In genomic region chr1:218401896-218402770, GRCh38 we compare ENCODE assay signal across 1 cellular context.
TF ChIP-seq lines count a peak whose summit lies in the region.

No MANE protein-coding gene starts in this region.

TF ChIP-seq in HepG2, 621 proteins besides CTCF, POLR2A, EP300 and RAD21 (continued from another document):
- TF ChIP-seq ELK4 (CRISPR knock-in tag; IDR thresholded peaks at IDR 0.05; ENCODE audit: borderline replicate concordance) = no peak
- TF ChIP-seq KLF11 (CRISPR knock-in tag; IDR thresholded peaks at IDR 0.05) = no peak
- TF ChIP-seq ZNF780A (CRISPR knock-in tag; IDR thresholded peaks at IDR 0.05) = no peak
- no peak for TF ChIP-seq MAFG (CRISPR knock-in tag; IDR thresholded peaks at IDR 0.05)
- no peak for TF ChIP-seq ZNF180 (CRISPR knock-in tag; IDR thresholded peaks at IDR 0.05; ENCODE audit: borderline replicate concordance, low read depth)
- TF ChIP-seq FOXA3 (CRISPR knock-in tag; IDR thresholded peaks at IDR 0.05) = peak; percentile 61
- no peak for TF ChIP-seq ZNF567 (CRISPR knock-in tag; IDR thresholded peaks at IDR 0.05; ENCODE audit: borderline replicate concordance)
- no peak for TF ChIP-seq ZNF235 (CRISPR knock-in tag; IDR thresholded peaks at IDR 0.05; ENCODE audit: borderline replicate concordance)
- TF ChIP-seq ZNF205 (CRISPR knock-in tag; IDR thresholded peaks at IDR 0.05) = no peak
- no peak for TF ChIP-seq HNRNPUL1 (IDR thresholded peaks at IDR 0.05; ENCODE audit: low read depth, low read length)
- TF ChIP-seq ZNF724P (CRISPR knock-in tag; IDR thresholded peaks at IDR 0.05; ENCODE audit: borderline replicate concordance) = no peak
- no peak for TF ChIP-seq HMGA1 (CRISPR knock-in tag; conservative IDR thresholded peaks at IDR 0.05)
- TF ChIP-seq, protein P1, sequence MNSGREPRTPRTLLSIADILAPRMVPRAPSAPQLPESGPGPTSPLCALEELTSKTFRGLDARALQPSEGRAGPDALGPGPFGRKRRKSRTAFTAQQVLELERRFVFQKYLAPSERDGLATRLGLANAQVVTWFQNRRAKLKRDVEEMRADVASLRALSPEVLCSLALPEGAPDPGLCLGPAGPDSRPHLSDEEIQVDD (CRISPR knock-in tag; IDR thresholded peaks at IDR 0.05; ENCODE audit: borderline replicate concordance) = no peak
- no peak for TF ChIP-seq KDM1A (CRISPR knock-in tag; IDR thresholded peaks at IDR 0.05)
- no peak for TF ChIP-seq SIN3A (IDR thresholded peaks at IDR 0.05; ENCODE audit: borderline replicate concordance, low read depth, low read length)
- no peak for TF ChIP-seq KLF16 (CRISPR knock-in tag; IDR thresholded peaks at IDR 0.05)
- TF ChIP-seq, protein P2, sequence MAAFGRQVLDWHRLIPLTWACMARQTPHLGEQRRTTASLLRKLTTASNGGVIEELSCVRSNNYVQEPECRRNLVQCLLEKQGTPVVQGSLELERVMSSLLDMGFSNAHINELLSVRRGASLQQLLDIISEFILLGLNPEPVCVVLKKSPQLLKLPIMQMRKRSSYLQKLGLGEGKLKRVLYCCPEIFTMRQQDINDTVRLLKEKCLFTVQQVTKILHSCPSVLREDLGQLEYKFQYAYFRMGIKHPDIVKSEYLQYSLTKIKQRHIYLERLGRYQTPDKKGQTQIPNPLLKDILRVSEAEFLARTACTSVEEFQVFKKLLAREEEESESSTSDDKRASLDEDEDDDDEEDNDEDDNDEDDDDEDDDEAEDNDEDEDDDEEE (CRISPR knock-in tag; IDR thresholded peaks at IDR 0.05) = no peak
- TF ChIP-seq ZGPAT (CRISPR knock-in tag; IDR thresholded peaks at IDR 0.05) = no peak
- TF ChIP-seq NFKBIZ (CRISPR knock-in tag; IDR thresholded peaks at IDR 0.05) = no peak
- no peak for TF ChIP-seq ZNF160 (CRISPR knock-in tag; IDR thresholded peaks at IDR 0.05)
- no peak for TF ChIP-seq ZNF557 (CRISPR knock-in tag; IDR thresholded peaks at IDR 0.05)
- TF ChIP-seq KLF12 (CRISPR knock-in tag; IDR thresholded peaks at IDR 0.05; ENCODE audit: borderline replicate concordance) = no peak
- no peak for TF ChIP-seq BRD4 (CRISPR knock-in tag; IDR thresholded peaks at IDR 0.05)
- no peak for TF ChIP-seq KLF6 (CRISPR knock-in tag; IDR thresholded peaks at IDR 0.05)
- TF ChIP-seq, protein P3, sequence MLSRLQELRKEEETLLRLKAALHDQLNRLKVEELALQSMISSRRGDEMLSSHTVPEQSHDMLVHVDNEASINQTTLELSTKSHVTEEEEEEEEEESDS (CRISPR knock-in tag; IDR thresholded peaks at IDR 0.05; ENCODE audit: borderline replicate concordance) = no peak
- TF ChIP-seq PLRG1 (conservative IDR thresholded peaks at IDR 0.05) = no peak
- peak; percentile 60; the same call in 1 of the 2 replicates for TF ChIP-seq HMG20B (CRISPR knock-in tag; conservative IDR thresholded peaks at IDR 0.05)
- no peak for TF ChIP-seq ZNF879 (CRISPR knock-in tag; IDR thresholded peaks at IDR 0.05)
- TF ChIP-seq ZNF12 (CRISPR knock-in tag; IDR thresholded peaks at IDR 0.05) = no peak
- TF ChIP-seq HDAC6 (IDR thresholded peaks at IDR 0.05; ENCODE audit: low read depth, low read length) = no peak
- no peak for TF ChIP-seq MED8 (CRISPR knock-in tag; IDR thresholded peaks at IDR 0.05; ENCODE audit: insufficient replicate concordance)
- no peak for TF ChIP-seq MYPOP (CRISPR knock-in tag; IDR thresholded peaks at IDR 0.05)
- no peak for TF ChIP-seq ZNF720 (CRISPR knock-in tag; IDR thresholded peaks at IDR 0.05)
- TF ChIP-seq NFKB2 (CRISPR knock-in tag; IDR thresholded peaks at IDR 0.05; ENCODE audit: borderline replicate concordance) = no peak
- TF ChIP-seq ZBTB20 (CRISPR knock-in tag; IDR thresholded peaks at IDR 0.05; ENCODE audit: borderline replicate concordance, low read depth) = peak; percentile 98; the same call in 1 of the 2 replicates
